Comparison of ENCODE assay signal across 9 cellular contexts in genomic region chr1:51734899-51735745, GRCh38.
DNase-seq lines count a peak whose midpoint lies in the region; ATAC-seq and TF ChIP-seq lines count a peak whose summit lies in the region.
"Had no signal": no experiment of that assay in that cellular context is flagged by ENCODE, and none has a peak within 500 bp of the region (broad histone marks: within the 10 kb centered on the region; RNA-seq: fewer than 3 reads in every experiment).

No MANE protein-coding gene starts in this region.

- no peaks in the 10 kb centered on the region for H3K27me3 Mint-ChIP-seq in CD8-positive, alpha-beta T cell (ENCODE audit: low read depth)
- H3K27me3 Mint-ChIP-seq in progenitor cell of endocrine pancreas = no peaks in the 10 kb centered on the region

- H3K9ac ChIP-seq in SK-N-MC (ENCODE audit: insufficient read length) = no peak overlapping the region

- H3K4me3 Mint-ChIP-seq in CD8-positive, alpha-beta T cell = peak overlapping the region; percentile 4
- H3K4me3 Mint-ChIP-seq in progenitor cell of endocrine pancreas (ENCODE audit: low read depth) = no peak overlapping the region

- H3K4me1 Mint-ChIP-seq in CD8-positive, alpha-beta T cell (ENCODE audit: low read depth) = peaks cover 69% of the 10 kb centered on the region
- peaks cover 66% of the 10 kb centered on the region for H3K4me1 Mint-ChIP-seq in progenitor cell of endocrine pancreas (ENCODE audit: low read depth)

- H3K36me3 ChIP-seq in CD8-positive, alpha-beta T cell (ENCODE audit: insufficient read depth, low read length) = no peaks in the 10 kb centered on the region
- H3K36me3 ChIP-seq in SK-N-MC (ENCODE audit: insufficient read depth, low read length) (no peaks in the 10 kb centered on the region), BE2C (no peaks in the 10 kb centered on the region)

- no peaks in the 10 kb centered on the region for H3K27me3 ChIP-seq in CD8-positive, alpha-beta T cell (ENCODE audit: insufficient read depth, low read length)
- H3K27me3 ChIP-seq in BE2C = no peaks in the 10 kb centered on the region

- peaks cover 19% of the 10 kb centered on the region for H3K4me1 ChIP-seq in CD8-positive, alpha-beta T cell (ENCODE audit: insufficient read depth, low read length)
- H3K4me1 ChIP-seq in BE2C = no peaks in the 10 kb centered on the region

- no peak overlapping the region for H3K27ac ChIP-seq in CD8-positive, alpha-beta T cell (ENCODE audit: low read depth, low read length)
- peak overlapping the region; percentile 70 for H3K27ac ChIP-seq in SK-N-MC

- POLR2A ChIA-PET in CD8-positive, alpha-beta T cell (lab: Charles Lee) = no interaction called here

- no peak overlapping the region for H3K4me3 ChIP-seq in CD8-positive, alpha-beta T cell (ENCODE audit: low read depth, low read length)
- H3K4me3 ChIP-seq in SK-N-MC (0 out of 2 replicates have a peak overlapping the region, but pooled peaks have one; percentile 2), fibroblast of mammary gland (ENCODE audit: control insufficient read depth, low read depth, low read length) (no peak overlapping the region), BE2C (ENCODE audit: low read depth, low read length) (no peak overlapping the region)

- no peak for TF ChIP-seq CTCF in CD8-positive, alpha-beta T cell (IDR thresholded peaks at IDR 0.05)
- TF ChIP-seq CTCF in fibroblast of mammary gland (conservative IDR thresholded peaks at IDR 0.05; ENCODE audit: control insufficient read depth, insufficient read depth, low read depth, low read length) = no peak
- TF ChIP-seq CTCF in progenitor cell of endocrine pancreas (IDR thresholded peaks at IDR 0.05; ENCODE audit: unreplicated experiment) = no peak
- no peak for TF ChIP-seq CTCF in BE2C (IDR thresholded peaks at IDR 0.05; ENCODE audit: low read depth, low read length)

- peak; percentile 60 for ATAC-seq in CD8-positive, alpha-beta T cell
- ATAC-seq in HG02981 (IDR thresholded peaks at IDR 0.05; ENCODE audit: unreplicated experiment) = no peak

- intact Hi-C loops in CD8-positive, alpha-beta T cell (cut with DNase I, micrococcal nuclease) = loop anchor here (10.0 kb wide), 2 partner anchors 490 to 810 kb away; no protein-coding TSS in a partner anchor

- peak overlapping the region; percentile 0 for H3K27ac Mint-ChIP-seq in CD8-positive, alpha-beta T cell
- peak overlapping the region; percentile 79 for H3K27ac Mint-ChIP-seq in progenitor cell of endocrine pancreas

- H3K9me3 Mint-ChIP-seq in CD8-positive, alpha-beta T cell = no peaks in the 10 kb centered on the region
- no peaks in the 10 kb centered on the region for H3K9me3 Mint-ChIP-seq in progenitor cell of endocrine pancreas (ENCODE audit: low read depth)

- no peak for DNase-seq in CD8-positive, alpha-beta T cell
- DNase-seq in SK-N-MC (ENCODE audit: low read depth, low spot score) (no peak), fibroblast of mammary gland (ENCODE audit: low read depth) (peak; percentile 12), progenitor cell of endocrine pancreas (ENCODE audit: low spot score, unreplicated experiment) (no peak), NCI-H82 (lab: John Stamatoyannopoulos, UW) (no peak), BE2C (no peak), NCI-H2171 treated with DMSO at 0.1 percent for 48 hours (lab: John Stamatoyannopoulos, UW) (no peak)
- DNase-seq: NCI-H226 had no signal

- CTCF ChIA-PET in CD8-positive, alpha-beta T cell (lab: Charles Lee) = no interaction called here

- H3K9me3 ChIP-seq in CD8-positive, alpha-beta T cell (ENCODE audit: low read length) = no peaks in the 10 kb centered on the region
- H3K9me3 ChIP-seq in SK-N-MC (ENCODE audit: low read depth, low read length) = no peaks in the 10 kb centered on the region
- no peaks in the 10 kb centered on the region for H3K9me3 ChIP-seq in BE2C

- H3K36me3 Mint-ChIP-seq in CD8-positive, alpha-beta T cell = no peaks in the 10 kb centered on the region
- H3K36me3 Mint-ChIP-seq in progenitor cell of endocrine pancreas (ENCODE audit: insufficient read depth) = no peaks in the 10 kb centered on the region
